Comparison of ENCODE assay signal across 16 cellular contexts in the genomic region with DNA sequence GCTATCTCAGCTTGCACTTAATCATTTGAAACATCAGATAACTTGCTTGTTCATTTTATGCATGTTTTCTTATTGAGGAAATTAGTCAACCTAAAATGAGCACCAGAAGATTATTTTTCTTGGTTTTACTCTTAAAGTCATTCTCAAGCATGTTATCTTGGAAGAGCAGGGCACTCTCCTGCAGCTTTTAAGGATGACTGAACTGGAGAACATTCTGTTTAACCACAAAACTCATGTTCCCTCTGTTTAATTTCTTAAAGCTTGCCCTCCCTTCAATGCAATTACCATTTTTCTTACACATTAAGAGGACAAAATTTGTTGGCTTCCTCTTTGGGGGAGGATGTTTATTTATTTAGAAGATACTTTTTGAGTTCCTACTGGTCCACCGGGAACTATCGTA. TPM values are rescaled to one million over a fixed set of nuclear protein-coding genes. Genes with fewer than 3 reads are reported as not detected.
DNase-seq lines count a peak whose midpoint lies in the region; ATAC-seq and TF ChIP-seq lines count a peak whose summit lies in the region.
"Had no signal": no experiment of that assay in that cellular context is flagged by ENCODE, and none has a peak within 500 bp of the region (broad histone marks: within the 10 kb centered on the region; RNA-seq: fewer than 3 reads in every experiment).

No MANE protein-coding gene starts in this region.

- no peak overlapping the region for H3K27ac ChIP-seq in BLaER1
- H3K27ac ChIP-seq in mesenchymal stem cell (ENCODE audit: low read length, poor library complexity, severe bottlenecking): no peak overlapping the region
- H3K27ac ChIP-seq in smooth muscle cell (ENCODE audit: low read depth): peak overlapping the region; percentile 57
- no peak overlapping the region for H3K27ac ChIP-seq in heart right ventricle
- H3K27ac ChIP-seq: 22Rv1, A549, HL-60 had no signal

- H3K4ac ChIP-seq in mesenchymal stem cell (ENCODE audit: low read depth in 1 of 2, low read length in 2 of 2): no peak overlapping the region

- no peak overlapping the region for H3K14ac ChIP-seq in mesenchymal stem cell (ENCODE audit: low read length in 2 of 2)

- no peak overlapping the region for H2AK5ac ChIP-seq in mesenchymal stem cell (ENCODE audit: low read length, severe bottlenecking)

- H2AFZ ChIP-seq in mesenchymal stem cell (ENCODE audit: low read depth, low read length): no peak overlapping the region
- no peak overlapping the region for H2AFZ ChIP-seq in smooth muscle cell (ENCODE audit: low read depth)

- H3K9me3 ChIP-seq in BLaER1: no peaks in the 10 kb centered on the region
- peaks cover 5% of the 10 kb centered on the region for H3K9me3 ChIP-seq in mesenchymal stem cell (ENCODE audit: control insufficient read depth, low read length)
- no peaks in the 10 kb centered on the region for H3K9me3 ChIP-seq in smooth muscle cell (replicated peaks; ENCODE audit: low read depth)
- no peaks in the 10 kb centered on the region for H3K9me3 ChIP-seq in heart right ventricle
- H3K9me3 ChIP-seq: A549 had no signal

- no peaks in the 10 kb centered on the region for H3K36me3 ChIP-seq in BLaER1
- no peaks in the 10 kb centered on the region for H3K36me3 ChIP-seq in mesenchymal stem cell (ENCODE audit: control insufficient read depth in 1 of 2, insufficient read depth in 2 of 2, low read depth in 1 of 2, low read length in 2 of 2)
- no peaks in the 10 kb centered on the region for H3K36me3 ChIP-seq in smooth muscle cell (ENCODE audit: low read depth)
- H3K36me3 ChIP-seq in heart right ventricle: no peaks in the 10 kb centered on the region

- H2BK5ac ChIP-seq in mesenchymal stem cell (ENCODE audit: low read depth, low read length, poor library complexity, severe bottlenecking): no peak overlapping the region

- H3K4me1 ChIP-seq in BLaER1 (peaks cover 15% of the 10 kb centered on the region), mesenchymal stem cell (ENCODE audit: control insufficient read depth, insufficient read depth, low read depth, low read length) (no peaks in the 10 kb centered on the region), smooth muscle cell (ENCODE audit: low read depth) (no peaks in the 10 kb centered on the region), heart right ventricle (no peaks in the 10 kb centered on the region)
- H3K4me1 ChIP-seq: A549 had no signal

- H3K23ac ChIP-seq in mesenchymal stem cell (ENCODE audit: low read length in 2 of 2): no peak overlapping the region

- no peak overlapping the region for H3K9ac ChIP-seq in BLaER1
- H3K9ac ChIP-seq in mesenchymal stem cell (ENCODE audit: low read length): no peak overlapping the region
- no peak overlapping the region for H3K9ac ChIP-seq in smooth muscle cell (ENCODE audit: low read depth)

- H2BK15ac ChIP-seq in mesenchymal stem cell (ENCODE audit: low read depth, poor library complexity, severe bottlenecking): no peak overlapping the region

- peak overlapping the region; percentile 18 for H3K4me2 ChIP-seq in BLaER1
- H3K4me2 ChIP-seq in mesenchymal stem cell (ENCODE audit: low read length, poor library complexity, severe bottlenecking): no peak overlapping the region
- H3K4me2 ChIP-seq in smooth muscle cell: peak overlapping the region; percentile 62
- H3K4me2 ChIP-seq: A549 had no signal

- H3K27me3 ChIP-seq in BLaER1 (no peaks in the 10 kb centered on the region), mesenchymal stem cell (ENCODE audit: control insufficient read depth in 1 of 2, insufficient read depth in 1 of 2, low read length in 2 of 2) (no peaks in the 10 kb centered on the region), smooth muscle cell (ENCODE audit: low read depth) (no peaks in the 10 kb centered on the region), heart right ventricle (peaks cover 0 to 1% (median 0%) of the 10 kb centered on the region in 7 donors)

- H4K91ac ChIP-seq in mesenchymal stem cell (ENCODE audit: low read length): no peak overlapping the region

- TF ChIP-seq CTCF in smooth muscle cell (IDR thresholded peaks at IDR 0.05; ENCODE audit: borderline replicate concordance, insufficient read depth, poor library complexity, severe bottlenecking) (no peak), heart right ventricle (IDR thresholded peaks at IDR 0.05) (no peak)

- H2BK120ac ChIP-seq in mesenchymal stem cell (ENCODE audit: low read depth, low read length): no peak overlapping the region

- H3K4me3 ChIP-seq in BLaER1 (no peak overlapping the region), mesenchymal stem cell (ENCODE audit: insufficient read depth in 1 of 2, low read depth in 1 of 2, low read length in 2 of 2) (no peak overlapping the region), smooth muscle cell (no peak overlapping the region), heart right ventricle (no peak overlapping the region)
- H3K4me3 ChIP-seq: A549 had no signal

- H3K79me2 ChIP-seq in smooth muscle cell (ENCODE audit: low read depth): no peaks in the 10 kb centered on the region

- no peaks in the 10 kb centered on the region for H4K20me1 ChIP-seq in BLaER1
- H4K20me1 ChIP-seq in smooth muscle cell (ENCODE audit: low read depth): no peaks in the 10 kb centered on the region

- H3K79me1 ChIP-seq in mesenchymal stem cell (replicated peaks; ENCODE audit: low read length, poor library complexity, severe bottlenecking): no peaks in the 10 kb centered on the region

- WGBS in mesenchymal stem cell: 20% methylated on average over 2 of the region's 2 CpGs
- WGBS in smooth muscle cell (ENCODE audit: low lambda C conversion rate): 25% methylated on average over 2 of the region's 2 CpGs
- WGBS in heart right ventricle, 2 donors: 82 to 97% methylated on average over 2 of the region's 2 CpGs

- no peak overlapping the region for H4K8ac ChIP-seq in mesenchymal stem cell (ENCODE audit: low read length)

- ATAC-seq in heart right ventricle (no peak), GM19455 (IDR thresholded peaks at IDR 0.05; ENCODE audit: unreplicated experiment) (no peak)
- ATAC-seq: A549; CD8-positive, alpha-beta T cell had no signal

- no peak overlapping the region for H3K18ac ChIP-seq in mesenchymal stem cell (ENCODE audit: low read depth in 1 of 2, low read length in 2 of 2)

- intact Hi-C loops in heart right ventricle (cut with DNase I): no loop called here

- no peak overlapping the region for H2BK12ac ChIP-seq in mesenchymal stem cell (ENCODE audit: low read length in 2 of 2)

- no peaks in the 10 kb centered on the region for H3F3A ChIP-seq in smooth muscle cell (ENCODE audit: low read depth)

- DNase-seq in OCI-M1 (lab: John Stamatoyannopoulos, UW) (peak; percentile 28), mesenchymal stem cell (peak; percentile 67), smooth muscle cell (lab: John Stamatoyannopoulos, UW; ENCODE audit: unreplicated experiment) (no peak), MV-4-11 (lab: John Stamatoyannopoulos, UW) (no peak), heart right ventricle (no peak)
- DNase-seq: AML-193; Calu3; CD8-positive, alpha-beta T cell; H9 had no signal

RNA-seq across cellular contexts. Expression of a gene that starts 51.9 kb away (rescaled TPM):
- polyA plus RNA-seq in mesenchymal stem cell (2013, experiment 1 of 2): 17.9 TPM
- polyA plus RNA-seq in mesenchymal stem cell (2013, experiment 2 of 2): 18.4 TPM
- total RNA-seq in smooth muscle cell: 15.8 and 33.3 TPM in 2 replicates
- 6.6 and 12.1 TPM in 2 replicates for polyA plus RNA-seq in smooth muscle cell
- 1 to 10 TPM; 1.4 to 4.7 (median 2.8) TPM for total RNA-seq in heart right ventricle
- 1 to 10 TPM in 1 of 2 donors, under 1 TPM in 1; 0.48 to 1.2 TPM for polyA plus RNA-seq in heart right ventricle
- total RNA-seq: CD8-positive, alpha-beta T cell; HT1080 had no signal
- polyA plus RNA-seq: BJ had no signal

Comparison
In these comparisons a context has a peak if more than half of its experiments do, and no peak if none do; other contexts are left out.
1. DNase-seq: peak in OCI-M1 (single experiment) and mesenchymal stem cell (single experiment); none in smooth muscle cell (single experiment), MV-4-11 (single experiment) and heart right ventricle (0 of 2).